1 cellular context compared by ENCODE assay signal in the genomic region with DNA sequence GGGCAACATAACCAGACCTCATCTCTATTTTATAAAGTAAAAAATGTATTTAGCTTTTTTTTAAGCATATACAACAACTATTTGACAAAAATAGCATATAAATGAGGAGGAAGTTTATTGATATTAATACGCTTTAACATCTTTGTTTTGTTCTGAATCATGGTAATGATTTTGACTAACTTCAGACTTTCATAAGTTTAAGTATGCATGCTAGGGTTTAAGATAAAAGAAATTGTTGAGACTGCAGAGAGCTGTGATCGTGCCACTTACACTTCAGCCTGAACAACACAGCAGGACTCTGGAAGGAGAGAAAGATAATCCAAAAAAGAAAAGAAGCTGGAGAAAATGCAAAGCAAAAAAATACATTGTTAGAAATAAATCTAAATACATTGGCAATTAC.
TF ChIP-seq lines count a peak whose summit lies in the region.

No MANE protein-coding gene starts in this region.

TF ChIP-seq in GM12878, 131 proteins besides CTCF, POLR2A, EP300 and RAD21 (continued from another document):
- TF ChIP-seq NFIC (IDR thresholded peaks at IDR 0.05; ENCODE audit: low read depth, low read length) (no peak), JUNB (IDR thresholded peaks at IDR 0.05) (peak; percentile 56), IRF3 (IDR thresholded peaks at IDR 0.05) (no peak)
